35 cellular contexts compared by ENCODE assay signal in genomic region chr11:21301981-21302380, GRCh38.
"Had no signal": no experiment of that assay in that cellular context is flagged by ENCODE, and none has a peak within 500 bp of the region (broad histone marks: within the 10 kb centered on the region; RNA-seq: fewer than 3 reads in every experiment).

No MANE protein-coding gene starts in this region.

- DNase-seq: Karpas-422, Kasumi-1, MG63, MM.1S, MV-4-11, NCI-H1048, NCI-H1092, NCI-H1092 treated with DMSO at 0.1 percent for 48 hours, NCI-H1105, NCI-H1105 treated with DMSO at 0.1 percent for 48 hours, NCI-H1417, NCI-H1417 treated with DMSO at 0.1 percent for 48 hours, NCI-H1436, NCI-H1436 treated with DMSO at 0.1 percent for 48 hours, NCI-H146, NCI-H1694, NCI-H1694 treated with DMSO at 0.1 percent for 48 hours, NCI-H187, NCI-H187 treated with DMSO at 0.1 percent for 48 hours, NCI-H1930, NCI-H2029, NCI-H2029 treated with DMSO at 0.1 percent for 48 hours, NCI-H2081, NCI-H2081 treated with DMSO at 0.1 percent for 48 hours, NCI-H2107, NCI-H2171, NCI-H2171 treated with DMSO at 0.1 percent for 48 hours, NCI-H2227 treated with DMSO at 0.1 percent for 48 hours, NCI-H226, NCI-H345, NCI-H446, NCI-H446 treated with DMSO at 0.1 percent for 48 hours, NCI-H510A, NCI-H510A treated with DMSO at 0.1 percent for 48 hours, NCI-H524 had no signal

- H3K4me3 ChIP-seq: MG63 had no signal

- H3K9me3 ChIP-seq: MG63 had no signal

- H3K36me3 ChIP-seq: MG63 had no signal

- H3K27me3 ChIP-seq: MG63 had no signal
